In the genomic region with DNA sequence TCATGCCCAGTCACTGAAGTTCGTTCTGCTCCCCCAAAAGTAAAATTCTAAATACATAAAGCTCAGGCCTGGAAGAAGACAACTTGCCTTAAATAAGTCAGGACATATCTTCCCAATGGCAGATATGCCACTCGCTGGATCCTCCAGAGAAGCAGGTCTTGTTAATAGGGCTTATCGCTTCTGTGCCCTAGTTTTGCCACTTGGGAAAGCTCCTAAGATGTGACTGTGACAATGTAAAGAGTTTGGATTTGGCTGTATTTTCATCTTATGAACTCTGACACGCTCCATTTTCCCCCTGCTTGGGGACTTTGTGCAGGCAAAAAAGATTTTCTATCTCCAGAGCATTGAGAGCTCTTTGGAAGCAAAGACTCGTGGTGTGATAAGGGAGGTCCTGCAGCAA, we compare ENCODE assay signal across 1 cellular context.
TF ChIP-seq lines count a peak whose summit lies in the region.

No MANE protein-coding gene starts in this region.

TF ChIP-seq in GM23338, 12 proteins besides CTCF, POLR2A, EP300 and RAD21 (continued from another document):
- TF ChIP-seq EZH2 (IDR thresholded peaks at IDR 0.05; ENCODE audit: low read depth, unreplicated experiment), result no peak
- TF ChIP-seq CREB1 (CRISPR knock-in tag; IDR thresholded peaks at IDR 0.05; ENCODE audit: low read depth), result no peak
- TF ChIP-seq, protein P1, sequence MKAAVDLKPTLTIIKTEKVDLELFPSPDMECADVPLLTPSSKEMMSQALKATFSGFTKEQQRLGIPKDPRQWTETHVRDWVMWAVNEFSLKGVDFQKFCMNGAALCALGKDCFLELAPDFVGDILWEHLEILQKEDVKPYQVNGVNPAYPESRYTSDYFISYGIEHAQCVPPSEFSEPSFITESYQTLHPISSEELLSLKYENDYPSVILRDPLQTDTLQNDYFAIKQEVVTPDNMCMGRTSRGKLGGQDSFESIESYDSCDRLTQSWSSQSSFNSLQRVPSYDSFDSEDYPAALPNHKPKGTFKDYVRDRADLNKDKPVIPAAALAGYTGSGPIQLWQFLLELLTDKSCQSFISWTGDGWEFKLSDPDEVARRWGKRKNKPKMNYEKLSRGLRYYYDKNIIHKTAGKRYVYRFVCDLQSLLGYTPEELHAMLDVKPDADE (IDR thresholded peaks at IDR 0.05), result no peak
- TF ChIP-seq, protein P2, sequence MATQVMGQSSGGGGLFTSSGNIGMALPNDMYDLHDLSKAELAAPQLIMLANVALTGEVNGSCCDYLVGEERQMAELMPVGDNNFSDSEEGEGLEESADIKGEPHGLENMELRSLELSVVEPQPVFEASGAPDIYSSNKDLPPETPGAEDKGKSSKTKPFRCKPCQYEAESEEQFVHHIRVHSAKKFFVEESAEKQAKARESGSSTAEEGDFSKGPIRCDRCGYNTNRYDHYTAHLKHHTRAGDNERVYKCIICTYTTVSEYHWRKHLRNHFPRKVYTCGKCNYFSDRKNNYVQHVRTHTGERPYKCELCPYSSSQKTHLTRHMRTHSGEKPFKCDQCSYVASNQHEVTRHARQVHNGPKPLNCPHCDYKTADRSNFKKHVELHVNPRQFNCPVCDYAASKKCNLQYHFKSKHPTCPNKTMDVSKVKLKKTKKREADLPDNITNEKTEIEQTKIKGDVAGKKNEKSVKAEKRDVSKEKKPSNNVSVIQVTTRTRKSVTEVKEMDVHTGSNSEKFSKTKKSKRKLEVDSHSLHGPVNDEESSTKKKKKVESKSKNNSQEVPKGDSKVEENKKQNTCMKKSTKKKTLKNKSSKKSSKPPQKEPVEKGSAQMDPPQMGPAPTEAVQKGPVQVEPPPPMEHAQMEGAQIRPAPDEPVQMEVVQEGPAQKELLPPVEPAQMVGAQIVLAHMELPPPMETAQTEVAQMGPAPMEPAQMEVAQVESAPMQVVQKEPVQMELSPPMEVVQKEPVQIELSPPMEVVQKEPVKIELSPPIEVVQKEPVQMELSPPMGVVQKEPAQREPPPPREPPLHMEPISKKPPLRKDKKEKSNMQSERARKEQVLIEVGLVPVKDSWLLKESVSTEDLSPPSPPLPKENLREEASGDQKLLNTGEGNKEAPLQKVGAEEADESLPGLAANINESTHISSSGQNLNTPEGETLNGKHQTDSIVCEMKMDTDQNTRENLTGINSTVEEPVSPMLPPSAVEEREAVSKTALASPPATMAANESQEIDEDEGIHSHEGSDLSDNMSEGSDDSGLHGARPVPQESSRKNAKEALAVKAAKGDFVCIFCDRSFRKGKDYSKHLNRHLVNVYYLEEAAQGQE (IDR thresholded peaks at IDR 0.05; ENCODE audit: unreplicated experiment), result no peak
